ENCODE assay signal across 8 cellular contexts in genomic region chr3:187746479-187747335, GRCh38.
DNase-seq lines count a peak whose midpoint lies in the region; ATAC-seq lines count a peak whose summit lies in the region.

No MANE protein-coding gene starts in this region.

- H3K36me3 Mint-ChIP-seq in stimulated activated naive CD8-positive, alpha-beta T cell treated with anti-CD3 and anti-CD28 coated beads, Interleukin-15, Interleukin-2, amounts not matched to agents 100 ng/mL and 50 ng/mL, for 24 hours (ENCODE audit: low read depth): peaks cover 4% of the 10 kb centered on the region
- peaks cover 53% of the 10 kb centered on the region for H3K36me3 Mint-ChIP-seq in stimulated activated effector memory CD8-positive, alpha-beta T cell treated with anti-CD3 and anti-CD28 coated beads, Interleukin-12 subunit alpha, Interleukin-12 subunit beta, amount 100 ng/mL, for 72 hours

- H3K27ac Mint-ChIP-seq in stimulated activated naive CD8-positive, alpha-beta T cell treated with anti-CD3 and anti-CD28 coated beads, Interleukin-15, Interleukin-2, amounts not matched to agents 100 ng/mL and 50 ng/mL, for 24 hours: peak overlapping the region; percentile 98
- peak overlapping the region; percentile 100 for H3K27ac Mint-ChIP-seq in stimulated activated effector memory CD8-positive, alpha-beta T cell treated with anti-CD3 and anti-CD28 coated beads, Interleukin-12 subunit alpha, Interleukin-12 subunit beta, amount 100 ng/mL, for 72 hours

- no peak for ATAC-seq in stimulated activated naive CD8-positive, alpha-beta T cell treated with anti-CD3 and anti-CD28 coated beads, Interleukin-15, Interleukin-2, amounts not matched to agents 100 U/mL and 50 U/mL, for 24 hours
- ATAC-seq in stimulated activated effector memory CD8-positive, alpha-beta T cell treated with anti-CD3 and anti-CD28 coated beads, Interleukin-12 subunit alpha, Interleukin-12 subunit beta, amount 100 ng/mL, for 72 hours: no peak
- ATAC-seq in GM21825 (IDR thresholded peaks at IDR 0.05; ENCODE audit: unreplicated experiment): no peak

- no peak for DNase-seq in stimulated activated naive CD8-positive, alpha-beta T cell treated with anti-CD3 and anti-CD28 coated beads, Interleukin-15, Interleukin-2, amounts not matched to agents 100 U/mL and 50 U/mL, for 24 hours
- DNase-seq in islet precursor cell (peak; percentile 66), germinal center (ENCODE audit: low spot score) (no peak), iPS-NIHi11 (ENCODE audit: low spot score) (no peak)
- no peak for DNase-seq in stimulated activated effector memory CD8-positive, alpha-beta T cell treated with anti-CD3 and anti-CD28 coated beads, Interleukin-12 subunit alpha, Interleukin-12 subunit beta, amount 100 ng/mL, for 72 hours (ENCODE audit: low spot score in 2 of 2)

- no peaks in the 10 kb centered on the region for H3K27me3 Mint-ChIP-seq in stimulated activated naive CD8-positive, alpha-beta T cell treated with anti-CD3 and anti-CD28 coated beads, Interleukin-15, Interleukin-2, amounts not matched to agents 100 ng/mL and 50 ng/mL, for 24 hours

- no peaks in the 10 kb centered on the region for H3K9me3 Mint-ChIP-seq in stimulated activated naive CD8-positive, alpha-beta T cell treated with anti-CD3 and anti-CD28 coated beads, Interleukin-15, Interleukin-2, amounts not matched to agents 100 ng/mL and 50 ng/mL, for 24 hours
- no peaks in the 10 kb centered on the region for H3K9me3 Mint-ChIP-seq in stimulated activated effector memory CD8-positive, alpha-beta T cell treated with anti-CD3 and anti-CD28 coated beads, Interleukin-12 subunit alpha, Interleukin-12 subunit beta, amount 100 ng/mL, for 72 hours

- H3K4me1 Mint-ChIP-seq in stimulated activated naive CD8-positive, alpha-beta T cell treated with anti-CD3 and anti-CD28 coated beads, Interleukin-15, Interleukin-2, amounts not matched to agents 100 ng/mL and 50 ng/mL, for 24 hours (ENCODE audit: low read depth): peaks cover 78% of the 10 kb centered on the region
- peaks cover 43% of the 10 kb centered on the region for H3K4me1 Mint-ChIP-seq in stimulated activated effector memory CD8-positive, alpha-beta T cell treated with anti-CD3 and anti-CD28 coated beads, Interleukin-12 subunit alpha, Interleukin-12 subunit beta, amount 100 ng/mL, for 72 hours

- peak overlapping the region; percentile 100 for H3K27ac ChIP-seq in angular gyrus (ENCODE audit: low read depth, low read length)

- H3K4me3 Mint-ChIP-seq in stimulated activated naive CD8-positive, alpha-beta T cell treated with anti-CD3 and anti-CD28 coated beads, Interleukin-15, Interleukin-2, amounts not matched to agents 100 ng/mL and 50 ng/mL, for 24 hours: peak overlapping the region; percentile 92
- peak overlapping the region; percentile 100 for H3K4me3 Mint-ChIP-seq in stimulated activated effector memory CD8-positive, alpha-beta T cell treated with anti-CD3 and anti-CD28 coated beads, Interleukin-12 subunit alpha, Interleukin-12 subunit beta, amount 100 ng/mL, for 72 hours
